ENCODE assay signal across 8 cellular contexts in the genomic region with DNA sequence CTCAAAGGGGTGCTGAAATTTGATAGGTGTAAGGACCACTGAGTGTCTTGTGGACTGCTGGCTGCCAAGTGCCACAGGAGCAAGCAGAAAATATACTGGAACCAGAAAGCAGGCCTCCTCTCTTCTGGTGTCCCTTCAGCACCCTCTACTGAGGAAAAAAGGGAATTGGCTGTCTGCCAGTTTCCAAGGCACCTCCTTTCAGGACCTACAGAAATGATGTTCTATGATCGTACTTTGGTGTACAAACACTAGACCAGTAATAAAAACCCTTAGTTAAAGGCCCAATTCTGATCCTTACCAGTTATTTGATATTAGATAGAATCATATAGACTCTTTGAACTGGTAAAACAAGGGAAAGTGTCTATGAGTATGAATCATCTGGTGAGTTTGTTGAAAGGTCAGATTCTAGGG. TPM values are rescaled to one million over a fixed set of nuclear protein-coding genes. Genes with fewer than 3 reads are reported as not detected.
A peak's percentile ranks its signal among the peaks of the same experiment; 100 is the strongest.
DNase-seq lines count a peak whose midpoint lies in the region; ATAC-seq and TF ChIP-seq lines count a peak whose summit lies in the region.

No MANE protein-coding gene starts in this region.

- peaks cover 30% of the 10 kb centered on the region for H3K79me2 ChIP-seq in smooth muscle cell (ENCODE audit: low read depth)

- H3K27me3 ChIP-seq in smooth muscle cell (ENCODE audit: low read depth): no peaks in the 10 kb centered on the region

- no peak overlapping the region for H2AFZ ChIP-seq in smooth muscle cell (ENCODE audit: low read depth)

- ATAC-seq in GM21529 (IDR thresholded peaks at IDR 0.05; ENCODE audit: unreplicated experiment): no peak

- peak; percentile 67 for DNase-seq in activated effector memory CD4-positive, alpha-beta T cell treated with anti-CD3 and anti-CD28 coated beads, Interleukin-2, amount 50 U/mL, for 16 hours
- no peak for DNase-seq in activated effector memory CD4-positive, alpha-beta T cell treated with Interleukin-2 at 50 U/mL for 16 hours
- DNase-seq in NCI-H1048 (lab: John Stamatoyannopoulos, UW) (peak; percentile 10), SK-N-DZ (ENCODE audit: low spot score) (peak; percentile 83), astrocyte of the hippocampus (ENCODE audit: low read depth, low spot score) (peak; percentile 88), iPS DF 19.7 (ENCODE audit: low read depth, low spot score) (peak; percentile 45), smooth muscle cell (lab: John Stamatoyannopoulos, UW; ENCODE audit: unreplicated experiment) (no peak)

- no peaks in the 10 kb centered on the region for H3K9me3 ChIP-seq in smooth muscle cell (replicated peaks; ENCODE audit: low read depth)

- H3K9ac ChIP-seq in smooth muscle cell (ENCODE audit: low read depth): no peak overlapping the region

- H3K36me3 ChIP-seq in smooth muscle cell (ENCODE audit: low read depth): no peaks in the 10 kb centered on the region

- no peaks in the 10 kb centered on the region for H3F3A ChIP-seq in smooth muscle cell (ENCODE audit: low read depth)

- H3K27ac ChIP-seq in smooth muscle cell (ENCODE audit: low read depth): no peak overlapping the region

- H4K20me1 ChIP-seq in smooth muscle cell (ENCODE audit: low read depth): peaks cover 82% of the 10 kb centered on the region

- no peak overlapping the region for H3K4me2 ChIP-seq in smooth muscle cell

- peak; percentile 38 for TF ChIP-seq CTCF in smooth muscle cell (IDR thresholded peaks at IDR 0.05; ENCODE audit: borderline replicate concordance, insufficient read depth, poor library complexity, severe bottlenecking)

- H3K4me3 ChIP-seq in smooth muscle cell: no peak overlapping the region

- H3K4me1 ChIP-seq in smooth muscle cell (ENCODE audit: low read depth): no peaks in the 10 kb centered on the region

- whole genome bisulfite sequencing in smooth muscle cell (ENCODE audit: low lambda C conversion rate): 44% methylated on average over 1 of the region's 1 CpG

RNA-seq across cellular contexts. Expression of a gene that starts 35.8 kb away (rescaled TPM):
- polyA plus RNA-seq in SK-N-DZ (2014; cell fraction: cytosol; rRNA removed): 10.6 and 23.1 TPM in 2 replicates
- 11.9 and 18.6 TPM in 2 replicates for polyA plus RNA-seq in SK-N-DZ (2014; cell fraction: nucleus; rRNA removed)
- total RNA-seq in smooth muscle cell: 18.7 and 54.5 TPM in 2 replicates
- 17.2 and 18.9 TPM in 2 replicates for polyA plus RNA-seq in smooth muscle cell

RNA-seq across cellular contexts. Expression of a gene that starts 41.8 kb away (rescaled TPM):
- polyA plus RNA-seq in SK-N-DZ (2014; cell fraction: cytosol; rRNA removed): 36.1 and 42.6 TPM in 2 replicates
- polyA plus RNA-seq in SK-N-DZ (2014; cell fraction: nucleus; rRNA removed): 21.7 and 24.9 TPM in 2 replicates
- total RNA-seq in smooth muscle cell: 12.9 and 18.5 TPM in 2 replicates
- polyA plus RNA-seq in smooth muscle cell: 10.0 and 12.9 TPM in 2 replicates

Comparison
In these comparisons a context has a peak if more than half of its experiments do, and no peak if none do; other contexts are left out.
1. DNase-seq: peak in activated effector memory CD4-positive, alpha-beta T cell treated with anti-CD3 and anti-CD28 coated beads, Interleukin-2, amount 50 U/mL, for 16 hours (single experiment), NCI-H1048 (single experiment), SK-N-DZ (single experiment), astrocyte of the hippocampus (single experiment) and iPS DF 19.7 (single experiment); none in activated effector memory CD4-positive, alpha-beta T cell treated with Interleukin-2 at 50 U/mL for 16 hours (single experiment) and smooth muscle cell (single experiment).